Comparison of ENCODE assay signal across 8 cellular contexts in the genomic region with DNA sequence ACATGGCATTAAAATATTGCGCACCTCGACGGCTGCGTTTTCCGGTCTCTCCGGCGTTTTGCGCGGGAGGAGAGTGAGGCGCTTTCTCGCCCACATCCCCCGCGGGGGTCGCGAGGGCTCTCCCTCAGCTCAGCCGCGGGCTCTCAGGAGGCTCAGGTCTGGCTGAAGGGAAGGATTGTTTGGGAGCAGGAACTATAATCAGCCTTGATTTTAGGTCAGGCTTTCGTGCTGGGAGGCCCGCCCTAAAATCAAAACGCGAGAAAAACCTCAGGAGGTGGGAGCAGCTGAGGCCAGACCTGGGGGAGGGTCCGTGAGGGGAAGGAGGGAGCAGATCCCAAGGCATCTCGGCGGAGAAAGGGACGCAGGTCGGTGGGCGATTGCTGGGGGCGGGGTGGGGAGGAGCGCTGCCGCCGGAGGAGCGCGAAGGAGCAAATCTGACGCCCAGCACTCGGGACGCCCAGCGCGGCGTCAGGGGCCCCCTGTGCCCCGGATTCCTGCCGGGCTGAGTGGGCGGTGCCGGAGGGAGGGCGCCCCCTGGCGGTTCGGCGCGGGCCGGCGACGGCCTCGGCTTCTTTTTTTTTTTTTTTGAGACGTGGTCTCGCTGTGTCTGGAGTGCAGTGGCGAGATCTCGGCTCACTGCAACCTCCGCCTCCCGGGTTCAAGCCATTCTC. TPM values are rescaled to one million over a fixed set of nuclear protein-coding genes. Genes with fewer than 3 reads are reported as not detected.
DNase-seq lines count a peak whose midpoint lies in the region; ATAC-seq and TF ChIP-seq lines count a peak whose summit lies in the region.

No MANE protein-coding gene starts in this region.

- H3K27ac Mint-ChIP-seq in neural progenitor cell, result peak overlapping the region; percentile 94

- peak overlapping the region; percentile 87 for H3K4me3 Mint-ChIP-seq in neural progenitor cell

- peak overlapping the region; percentile 64 for H3K4me3 ChIP-seq in BLaER1
- H3K4me3 ChIP-seq in neural progenitor cell, result peak overlapping the region; percentile 41
- peak overlapping the region; percentile 48 to 58 (median 55) for H3K4me3 ChIP-seq in stomach

- TF ChIP-seq EP300 in stomach (IDR thresholded peaks at IDR 0.05), result no peak

- H3K9ac ChIP-seq in BLaER1 (peak overlapping the region; percentile 78; the same call in 1 of the 2 replicates), neural progenitor cell (no peak overlapping the region)

- peaks cover 35% of the 10 kb centered on the region for H3F3A ChIP-seq in neural progenitor cell (ENCODE audit: low read depth)

- H4K20me1 ChIP-seq in BLaER1 (no peaks in the 10 kb centered on the region), neural progenitor cell (ENCODE audit: low read depth) (no peaks in the 10 kb centered on the region)

- H3K79me2 ChIP-seq in neural progenitor cell (ENCODE audit: low read depth), result no peaks in the 10 kb centered on the region

- H3K27ac ChIP-seq in BLaER1 (peak overlapping the region; percentile 94), RWPE1 (no peak overlapping the region), neural progenitor cell (peak overlapping the region; percentile 79), stomach (peak overlapping the region; percentile 57 to 86 (median 72))

- no peak for ATAC-seq in HG03571 (IDR thresholded peaks at IDR 0.05; ENCODE audit: unreplicated experiment)

- TF ChIP-seq CTCF in RWPE1 (conservative IDR thresholded peaks at IDR 0.05; ENCODE audit: low read depth) (peak; percentile 91), neural progenitor cell (IDR thresholded peaks at IDR 0.05) (peak; percentile 80), stomach (IDR thresholded peaks at IDR 0.05) (peak in 5 of 7 experiments; percentile 77 to 93 (median 88))

- peak overlapping the region; percentile 90 for H3K4me2 ChIP-seq in BLaER1
- peak overlapping the region; percentile 71 for H3K4me2 ChIP-seq in neural progenitor cell

- H3K36me3 Mint-ChIP-seq in neural progenitor cell, result no peaks in the 10 kb centered on the region

- DNase-seq in HCEC 1CT (peak; percentile 29), RWPE1 (ENCODE audit: low spot score) (peak; percentile 49), foreskin melanocyte (peak; percentile 66), neural progenitor cell (ENCODE audit: low spot score) (peak; percentile 95), stomach (peak; percentile 69)
- DNase-seq in activated effector memory CD4-positive, alpha-beta T cell treated with anti-CD3 and anti-CD28 coated beads, Interleukin-2, amount 50 U/mL, for 16 hours, result peak; percentile 91

- CTCF ChIA-PET in RWPE1 (lab: Yijun Ruan, JAX), result interaction anchor here (0.5 to 1.8 kb wide), 12 partner anchors 9 to 841 kb away, joined by 3 to 7 read pairs (median 4); a partner anchor contains a TSS

- WGBS in stomach, 5 donors, result 2 to 5% (median 4%) methylated on average over 44 to 58 of the region's 58 CpGs

- H3K9me3 ChIP-seq in BLaER1, result 0 out of 2 replicates have a peak, but pooled peaks cover under 1% of the 10 kb centered on the region
- no peaks in the 10 kb centered on the region for H3K9me3 ChIP-seq in neural progenitor cell (ENCODE audit: low read depth)
- no peaks in the 10 kb centered on the region for H3K9me3 ChIP-seq in stomach

- POLR2A ChIA-PET in RWPE1 (lab: Yijun Ruan, JAX; ENCODE audit: low non-redundant PET), result interaction anchor here (0.7 kb wide), 1 partner anchor 177 kb away, joined by 4 read pairs; no protein-coding TSS in a partner anchor

- no peak for TF ChIP-seq POLR2A in stomach (IDR thresholded peaks at IDR 0.05)

- H3K27me3 ChIP-seq in BLaER1, result no peaks in the 10 kb centered on the region
- no peaks in the 10 kb centered on the region for H3K27me3 ChIP-seq in neural progenitor cell
- H3K27me3 ChIP-seq in stomach, result no peaks in the 10 kb centered on the region

- intact Hi-C loops in stomach (cut with DNase I; ENCODE audit: low total_unique reads), result no loop called here

- H2AFZ ChIP-seq in neural progenitor cell (replicated peaks), result peak overlapping the region; percentile 82

- H3K4me1 ChIP-seq in BLaER1 (peaks cover 55% of the 10 kb centered on the region), neural progenitor cell (peaks cover 8% of the 10 kb centered on the region), stomach (peaks cover 6 to 26% (median 24%) of the 10 kb centered on the region in 4 donors)

- H3K36me3 ChIP-seq in BLaER1 (no peaks in the 10 kb centered on the region), neural progenitor cell (no peaks in the 10 kb centered on the region), stomach (no peaks in the 10 kb centered on the region)

- H3K27me3 Mint-ChIP-seq in neural progenitor cell (ENCODE audit: insufficient read depth, low read depth), result peaks cover 8% of the 10 kb centered on the region

- peaks cover 29% of the 10 kb centered on the region for H3K4me1 Mint-ChIP-seq in neural progenitor cell

- peaks cover 8% of the 10 kb centered on the region for H3K9me3 Mint-ChIP-seq in neural progenitor cell

RNA-seq across cellular contexts. Expression of a gene that starts 18.7 kb away (rescaled TPM):
- total RNA-seq in neural progenitor cell (ENCODE audit: low replicate concordance) (183 and 185 TPM in 2 replicates), stomach (10 to 100 TPM; 27.0 to 87.8 (median 73.2) TPM)
- 10 to 100 TPM; 36.9 to 47.8 (median 39.5) TPM for polyA plus RNA-seq in stomach

Comparison
In these comparisons a context has a peak if more than half of its experiments do, and no peak if none do; other contexts are left out.
1. DNase-seq: peak in every context shown above with its lines; median percentile 95 in neural progenitor cell; 91 in activated effector memory CD4-positive, alpha-beta T cell treated with anti-CD3 and anti-CD28 coated beads, Interleukin-2, amount 50 U/mL, for 16 hours; 69 in stomach; 66 in foreskin melanocyte; 49 in RWPE1; 29 in HCEC 1CT.